Comparison of ENCODE assay signal across 8 cellular contexts in genomic region chr1:41240806-41241747, GRCh38. TPM values are rescaled to one million over a fixed set of nuclear protein-coding genes. Genes with fewer than 3 reads are reported as not detected.
A peak's percentile ranks its signal among the peaks of the same experiment; 100 is the strongest.
DNase-seq lines count a peak whose midpoint lies in the region; ATAC-seq and TF ChIP-seq lines count a peak whose summit lies in the region.

No MANE protein-coding gene starts in this region.

- peaks cover 26% of the 10 kb centered on the region for H3K4me1 Mint-ChIP-seq in activated naive CD8-positive, alpha-beta T cell (ENCODE audit: low read depth)

- no peak for TF ChIP-seq CTCF in heart left ventricle (IDR thresholded peaks at IDR 0.05)

- ATAC-seq in HG03432 (IDR thresholded peaks at IDR 0.05; ENCODE audit: unreplicated experiment), result peak; percentile 70
- ATAC-seq in heart left ventricle, result peak; percentile 29 to 83 (median 81)
- ATAC-seq in GM18519 (IDR thresholded peaks at IDR 0.05; ENCODE audit: low FRiP score, unreplicated experiment), result no peak

- peak; percentile 56 for TF ChIP-seq POLR2A in GM19193 (IDR thresholded peaks at IDR 0.05; ENCODE audit: extremely low read depth, insufficient read depth, insufficient read length)
- peak in 1 of 2 donors; percentile 39 for TF ChIP-seq POLR2A in heart left ventricle (IDR thresholded peaks at IDR 0.05)

- H3K27ac Mint-ChIP-seq in activated naive CD8-positive, alpha-beta T cell, result peak overlapping the region; percentile 92

- H3K27me3 Mint-ChIP-seq in activated naive CD8-positive, alpha-beta T cell, result peaks cover 4% of the 10 kb centered on the region

- H3K4me3 Mint-ChIP-seq in activated naive CD8-positive, alpha-beta T cell, result peak overlapping the region; percentile 90

- H3K4me3 ChIP-seq in BLaER1, result peak overlapping the region; percentile 87
- H3K4me3 ChIP-seq in SJSA1, result peak overlapping the region; percentile 99
- peak overlapping the region; percentile 70 to 96 (median 90) for H3K4me3 ChIP-seq in heart left ventricle

- H3K27ac ChIP-seq in BLaER1 (peak overlapping the region; percentile 98), SJSA1 (peak overlapping the region; percentile 92), heart left ventricle (peak overlapping the region; percentile 89 to 99 (median 94))

- no peaks in the 10 kb centered on the region for H3K36me3 Mint-ChIP-seq in activated naive CD8-positive, alpha-beta T cell

- H3K9me3 Mint-ChIP-seq in activated naive CD8-positive, alpha-beta T cell (ENCODE audit: low read depth), result no peaks in the 10 kb centered on the region

- peaks cover 41% of the 10 kb centered on the region for H4K20me1 ChIP-seq in BLaER1

- WGBS in heart left ventricle, 4 donors, result 3 to 6% (median 4%) methylated on average over 25 to 57 of the region's 57 CpGs

- H3K9ac ChIP-seq in BLaER1, result peak overlapping the region; percentile 97

- H3K27me3 ChIP-seq in BLaER1, result no peaks in the 10 kb centered on the region
- H3K27me3 ChIP-seq in SJSA1 (replicated peaks), result no peaks in the 10 kb centered on the region
- no peaks in the 10 kb centered on the region for H3K27me3 ChIP-seq in heart left ventricle

- H3K4me2 ChIP-seq in BLaER1, result peak overlapping the region; percentile 80

- DNase-seq in SJSA1 (ENCODE audit: low read depth in 1 of 2, low spot score in 2 of 2) (peak; percentile 63 to 64), heart left ventricle (peak; percentile 46 to 81 (median 64)), posterior cingulate gyrus (peak in 9 of 10 donors; percentile 31 to 91 (median 50))

- H3K36me3 ChIP-seq in BLaER1 (peaks cover 13% of the 10 kb centered on the region), SJSA1 (peaks cover 13% of the 10 kb centered on the region), heart left ventricle (no peaks in the 10 kb centered on the region)

- no peaks in the 10 kb centered on the region for H3K9me3 ChIP-seq in BLaER1
- no peaks in the 10 kb centered on the region for H3K9me3 ChIP-seq in SJSA1 (replicated peaks)
- no peaks in the 10 kb centered on the region for H3K9me3 ChIP-seq in heart left ventricle

- peaks cover 78% of the 10 kb centered on the region for H3K4me1 ChIP-seq in BLaER1
- H3K4me1 ChIP-seq in SJSA1 (replicated peaks), result peaks cover 38% of the 10 kb centered on the region
- H3K4me1 ChIP-seq in heart left ventricle, result peaks cover 0 to 57% (median 22%) of the 10 kb centered on the region in 12 donors

- intact Hi-C loops in heart left ventricle (cut with DNase I), result loop anchor here in 3 of 10 donors (5.0 to 10.0 kb wide), 3 partner anchors 134 to 216 kb away; partner anchors contain the start of gene SLFNL1 (in 1 of the 3)
- intact Hi-C loops in posterior cingulate gyrus (cut with DNase I), result no loop called here

RNA-seq across cellular contexts. Expression of gene SCMH1, which starts 1.0 kb away (rescaled TPM):
- 16.6 and 28.8 TPM in 2 replicates for total RNA-seq in SJSA1 (2014; rRNA removed; shearing (Covaris generic))
- total RNA-seq in heart left ventricle, result 10 to 100 TPM; 38.5 to 56.2 (median 43.0) TPM
- 10 to 100 TPM; 36.0 to 53.1 TPM for polyA plus RNA-seq in heart left ventricle
